In genomic region chr16:24572069-24572468, GRCh38 we compare ENCODE assay signal across 19 cellular contexts.
"Had no signal": no experiment of that assay in that cellular context is flagged by ENCODE, and none has a peak within 500 bp of the region (broad histone marks: within the 10 kb centered on the region; RNA-seq: fewer than 3 reads in every experiment).

No MANE protein-coding gene starts in this region.

- FAIRE-seq: islet of Langerhans had no signal

- ATAC-seq: foreskin keratinocyte, left cardiac atrium, WTC11 had no signal

- H3K27ac ChIP-seq: cardiac muscle cell, epithelial cell of prostate, foreskin keratinocyte, hepatocyte, suprapubic skin, vagina had no signal

- H3K27me3 ChIP-seq: cardiac muscle cell, foreskin keratinocyte, hepatocyte, suprapubic skin, vagina had no signal

- H3K4me2 ChIP-seq: hepatocyte had no signal

- H3K27me3 Mint-ChIP-seq: activated CD4-positive, alpha-beta T cell treated with anti-CD3 and anti-CD28 coated beads for 36 hours; activated naive CD8-positive, alpha-beta T cell treated with anti-CD3 and anti-CD28 coated beads for 36 hours had no signal

- H3K4me1 Mint-ChIP-seq: nephron progenitor cell, WTC11 had no signal

- DNase-seq: activated CD4-positive, alpha-beta T cell treated with anti-CD3 and anti-CD28 coated beads for 36 hours; activated naive CD8-positive, alpha-beta T cell treated with anti-CD3 and anti-CD28 coated beads for 36 hours; amniotic stem cell; foreskin keratinocyte; left cardiac atrium; mesendoderm; nephron progenitor cell; occipital lobe; posterior cingulate gyrus; retina; stimulated activated naive CD4-positive, alpha-beta T cell; trophoblast cell had no signal

- H3K9me3 ChIP-seq: suprapubic skin, vagina had no signal

- H2AFZ ChIP-seq: hepatocyte had no signal

- H3K4me3 Mint-ChIP-seq: activated CD4-positive, alpha-beta T cell treated with anti-CD3 and anti-CD28 coated beads for 36 hours; activated naive CD8-positive, alpha-beta T cell treated with anti-CD3 and anti-CD28 coated beads for 36 hours; nephron progenitor cell; WTC11 had no signal

- H3K4me1 ChIP-seq: foreskin keratinocyte, suprapubic skin, vagina had no signal

- H3K27ac Mint-ChIP-seq: activated CD4-positive, alpha-beta T cell treated with anti-CD3 and anti-CD28 coated beads for 36 hours; activated naive CD8-positive, alpha-beta T cell treated with anti-CD3 and anti-CD28 coated beads for 36 hours; nephron progenitor cell; WTC11 had no signal

- H3K4me3 ChIP-seq: cardiac muscle cell, hepatocyte, suprapubic skin, vagina had no signal
